ENCODE assay signal across 12 cellular contexts in the genomic region with DNA sequence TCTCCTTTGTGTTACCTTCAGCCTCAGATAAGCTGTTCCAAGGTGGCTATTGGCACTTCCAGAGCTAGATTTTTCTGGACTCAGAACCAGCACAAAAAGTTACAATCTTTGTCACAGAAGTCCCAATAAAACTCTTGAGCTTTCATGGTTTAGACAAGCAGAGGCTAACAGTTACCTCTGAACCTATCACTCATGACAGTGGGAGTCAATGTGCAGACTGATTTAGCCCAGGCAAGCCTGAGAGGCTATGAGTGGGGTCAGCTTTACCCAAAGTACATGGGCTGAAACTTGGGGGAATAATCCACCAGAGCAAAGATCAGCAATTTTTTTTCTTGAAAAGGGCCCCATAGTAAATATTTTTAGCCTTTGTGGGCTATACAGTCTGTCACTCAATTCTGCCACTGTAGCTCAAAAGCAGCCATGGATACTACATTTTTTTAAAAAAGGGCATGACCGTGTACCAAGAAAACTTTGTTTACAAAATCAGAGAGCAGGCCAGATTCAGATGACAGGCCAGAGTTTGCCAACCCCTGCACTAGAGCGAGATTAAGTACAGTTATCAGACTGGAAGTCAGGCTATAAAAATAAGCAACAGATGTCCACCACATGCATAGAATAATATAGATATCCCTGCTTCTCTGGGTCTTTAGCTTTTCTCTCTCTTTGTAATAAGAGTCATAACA.
"Had no signal": no experiment of that assay in that cellular context is flagged by ENCODE, and none has a peak within 500 bp of the region (broad histone marks: within the 10 kb centered on the region; RNA-seq: fewer than 3 reads in every experiment).

No MANE protein-coding gene starts in this region.

- H3K27ac ChIP-seq: esophagus muscularis mucosa, psoas muscle, transverse colon had no signal

- H3K4me3 ChIP-seq: esophagus muscularis mucosa, psoas muscle, transverse colon had no signal

- H3K4me1 ChIP-seq: psoas muscle, transverse colon had no signal

- H3K36me3 ChIP-seq: esophagus muscularis mucosa, transverse colon had no signal

- H3K9me3 ChIP-seq: esophagus muscularis mucosa, psoas muscle, transverse colon had no signal

- H3K27me3 ChIP-seq: esophagus muscularis mucosa, transverse colon had no signal

- DNase-seq: activated CD4-positive, alpha-beta T cell treated with anti-CD3 and anti-CD28 coated beads, Interleukin-2, amount 50 U/mL, for 4 hours; activated CD4-positive, CD25-positive, alpha-beta regulatory T cell treated with anti-CD3 and anti-CD28 coated beads, Interleukin-2, amount 50 U/mL, for 72 hours; activated T-cell treated with anti-CD3 and anti-CD28 coated beads, Interleukin-2, amount 50 U/mL, for 1 hour; amygdala; kidney; left ventricle myocardium superior; psoas muscle; stimulated activated CD4-positive, alpha-beta T cell treated with anti-CD3 and anti-CD28 coated beads, Interleukin-2, amount 100 ng/mL, for 24 hours; stimulated activated naive B cell treated with anti-CD40 and anti-IgM and Interleukin-4, amounts not matched to agents 10 μg/mL and 1 μg/mL and 100 μg/mL, for 72 hours; T-helper 17 cell; transverse colon had no signal
